Comparison of ENCODE assay signal across 19 cellular contexts in genomic region chr6:82072771-82073170, GRCh38.
DNase-seq lines count a peak whose midpoint lies in the region; ATAC-seq and TF ChIP-seq lines count a peak whose summit lies in the region.
"Had no signal": no experiment of that assay in that cellular context is flagged by ENCODE, and none has a peak within 500 bp of the region (broad histone marks: within the 10 kb centered on the region; RNA-seq: fewer than 3 reads in every experiment).

No MANE protein-coding gene starts in this region.

- TF ChIP-seq CTCF in AG09309 (IDR thresholded peaks at IDR 0.05; ENCODE audit: control insufficient read depth, insufficient read depth, low read depth, low read length, missing control alignments), result no peak
- TF ChIP-seq CTCF in VCaP (conservative IDR thresholded peaks at IDR 0.05), result no peak

- ATAC-seq in left ventricle myocardium superior (no peak), HG02642 (IDR thresholded peaks at IDR 0.05; ENCODE audit: poor library complexity, unreplicated experiment) (no peak)
- ATAC-seq in stimulated activated naive B cell treated with anti-CD40 and anti-IgM and Interleukin-4, amounts not matched to agents 10 μg/mL and 1 μg/mL and 100 μg/mL, for 72 hours (replicated peaks), result no peak
- ATAC-seq: activated T-cell treated with anti-CD3 and anti-CD28 coated beads, Interleukin-2, amount 50 U/mL, for 4 hours; naive thymus-derived CD4-positive, alpha-beta T cell; T-cell had no signal

- H3K9me3 Mint-ChIP-seq in stimulated activated naive B cell treated with anti-CD40 and anti-IgM and Interleukin-4, amounts not matched to agents 10 μg/mL and 1 μg/mL and 100 μg/mL, for 72 hours, result no peaks in the 10 kb centered on the region
- H3K9me3 Mint-ChIP-seq: activated T-cell treated with anti-CD3 and anti-CD28 coated beads, Interleukin-2, amount 50 U/mL, for 4 hours; naive thymus-derived CD4-positive, alpha-beta T cell; stimulated activated effector memory CD8-positive, alpha-beta T cell treated with anti-CD3 and anti-CD28 coated beads, Interleukin-12 subunit alpha, Interleukin-12 subunit beta, amount 100 ng/mL, for 72 hours; T-cell had no signal

- DNase-seq in AG09309 (ENCODE audit: low read depth), result peak; percentile 60
- peak; percentile 23 for DNase-seq in HS-5 (ENCODE audit: low read depth)
- peak; percentile 92 for DNase-seq in glomerular visceral epithelial cell (ENCODE audit: extremely low spot score)
- no peak for DNase-seq in left ventricle myocardium superior
- no peak for DNase-seq in stimulated activated naive B cell treated with anti-CD40 and anti-IgM and Interleukin-4, amounts not matched to agents 10 μg/mL and 1 μg/mL and 100 μg/mL, for 72 hours
- no peak for DNase-seq in NCI-H526 (lab: John Stamatoyannopoulos, UW)
- DNase-seq: activated CD4-positive, alpha-beta T cell treated with anti-CD3 and anti-CD28 coated beads for 4 hours; activated T-cell treated with anti-CD3 and anti-CD28 coated beads, Interleukin-2, amount 50 U/mL, for 4 hours; C1 segment of cervical spinal cord; effector CD4-positive, alpha-beta T cell; naive thymus-derived CD4-positive, alpha-beta T cell; OCI-M1; stimulated activated CD4-positive, alpha-beta T cell treated with anti-CD3 and anti-CD28 coated beads, Interleukin-4, amount 100 ng/mL, for 1 hour; T-cell; uterus had no signal

- no peak overlapping the region for H3K4me3 ChIP-seq in AG09309 (ENCODE audit: control insufficient read depth, low read depth, low read length)
- H3K4me3 ChIP-seq: right atrium auricular region, uterus had no signal

- no peak overlapping the region for H3K4me3 Mint-ChIP-seq in stimulated activated naive B cell treated with anti-CD40 and anti-IgM and Interleukin-4, amounts not matched to agents 10 μg/mL and 1 μg/mL and 100 μg/mL, for 72 hours
- H3K4me3 Mint-ChIP-seq: activated T-cell treated with anti-CD3 and anti-CD28 coated beads, Interleukin-2, amount 50 U/mL, for 4 hours; naive thymus-derived CD4-positive, alpha-beta T cell; stimulated activated effector memory CD8-positive, alpha-beta T cell treated with anti-CD3 and anti-CD28 coated beads, Interleukin-12 subunit alpha, Interleukin-12 subunit beta, amount 100 ng/mL, for 72 hours; T-cell had no signal

- no peaks in the 10 kb centered on the region for H3K27me3 Mint-ChIP-seq in stimulated activated naive B cell treated with anti-CD40 and anti-IgM and Interleukin-4, amounts not matched to agents 10 μg/mL and 1 μg/mL and 100 μg/mL, for 72 hours

- no peaks in the 10 kb centered on the region for H3K4me1 Mint-ChIP-seq in stimulated activated naive B cell treated with anti-CD40 and anti-IgM and Interleukin-4, amounts not matched to agents 10 μg/mL and 1 μg/mL and 100 μg/mL, for 72 hours
- H3K4me1 Mint-ChIP-seq: naive thymus-derived CD4-positive, alpha-beta T cell; stimulated activated effector memory CD8-positive, alpha-beta T cell treated with anti-CD3 and anti-CD28 coated beads, Interleukin-12 subunit alpha, Interleukin-12 subunit beta, amount 100 ng/mL, for 72 hours; T-cell had no signal

- H3K27ac ChIP-seq in VCaP, result peak overlapping the region; percentile 53
- H3K27ac ChIP-seq: right atrium auricular region, uterus had no signal

- H3K36me3 Mint-ChIP-seq in stimulated activated naive B cell treated with anti-CD40 and anti-IgM and Interleukin-4, amounts not matched to agents 10 μg/mL and 1 μg/mL and 100 μg/mL, for 72 hours, result no peaks in the 10 kb centered on the region
- H3K36me3 Mint-ChIP-seq: naive thymus-derived CD4-positive, alpha-beta T cell; stimulated activated effector memory CD8-positive, alpha-beta T cell treated with anti-CD3 and anti-CD28 coated beads, Interleukin-12 subunit alpha, Interleukin-12 subunit beta, amount 100 ng/mL, for 72 hours; T-cell had no signal

- intact Hi-C loops in left ventricle myocardium superior (cut with micrococcal nuclease), result no loop called here

- H3K27ac Mint-ChIP-seq in stimulated activated naive B cell treated with anti-CD40 and anti-IgM and Interleukin-4, amounts not matched to agents 10 μg/mL and 1 μg/mL and 100 μg/mL, for 72 hours, result no peak overlapping the region
- H3K27ac Mint-ChIP-seq: naive thymus-derived CD4-positive, alpha-beta T cell; stimulated activated effector memory CD8-positive, alpha-beta T cell treated with anti-CD3 and anti-CD28 coated beads, Interleukin-12 subunit alpha, Interleukin-12 subunit beta, amount 100 ng/mL, for 72 hours; T-cell had no signal

Comparison
In these comparisons a context has a peak if more than half of its experiments do, and no peak if none do; other contexts are left out.
1. DNase-seq: peak in AG09309 (single experiment), HS-5 (single experiment) and glomerular visceral epithelial cell (single experiment); none in left ventricle myocardium superior (single experiment), stimulated activated naive B cell treated with anti-CD40 and anti-IgM and Interleukin-4, amounts not matched to agents 10 μg/mL and 1 μg/mL and 100 μg/mL, for 72 hours (single experiment) and NCI-H526 (0 of 2).